In the genomic region with DNA sequence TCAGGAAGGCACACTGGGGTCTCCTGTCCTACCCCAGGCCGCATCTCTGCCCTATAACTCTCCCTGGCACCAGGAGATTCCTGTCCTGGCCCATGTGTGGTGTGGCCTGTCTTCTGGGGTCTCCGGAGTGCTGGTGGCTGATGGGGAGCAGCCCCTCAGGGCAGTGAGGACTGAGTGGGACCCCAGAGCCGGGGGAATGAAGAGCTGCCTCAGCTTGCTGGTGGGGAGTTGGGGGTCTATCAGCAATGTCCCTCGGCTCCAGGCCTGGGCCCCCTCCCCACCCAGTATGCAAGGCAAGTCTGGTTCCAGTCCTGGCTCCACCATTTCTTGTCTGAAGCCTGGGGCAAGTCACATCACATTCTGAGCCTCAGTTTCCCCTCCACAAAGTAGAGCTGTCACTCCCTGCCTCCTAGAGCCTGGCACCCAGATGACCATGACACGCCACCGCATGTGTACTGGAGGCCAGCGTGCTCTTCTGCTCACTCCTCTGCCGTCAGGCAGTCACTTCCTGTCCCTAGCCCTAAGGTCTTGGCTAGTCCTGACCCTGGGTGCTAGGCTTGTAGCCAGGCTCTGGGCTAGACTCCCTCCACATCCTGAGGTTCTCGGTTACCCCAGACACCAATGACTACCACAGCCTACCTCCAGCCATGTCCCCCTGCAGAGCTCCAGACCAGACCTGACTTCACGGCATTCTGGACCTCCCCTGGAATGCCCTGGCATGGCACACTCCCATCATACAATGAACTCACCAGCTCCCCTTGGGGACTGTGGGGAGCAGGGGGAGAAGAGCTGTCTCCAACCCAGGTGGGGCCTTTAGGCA, we compare ENCODE assay signal across 2 cellular contexts.
TF ChIP-seq lines count a peak whose summit lies in the region.

No MANE protein-coding gene starts in this region.

TF ChIP-seq in liver, 16 proteins besides CTCF, POLR2A, EP300 and RAD21:
- no peak for TF ChIP-seq EGR1 (IDR thresholded peaks at IDR 0.05; ENCODE audit: low read depth in 2 of 2)
- no peak for TF ChIP-seq FOXA1 (IDR thresholded peaks at IDR 0.05)
- TF ChIP-seq HNF4A (conservative IDR thresholded peaks at IDR 0.05), result no peak
- TF ChIP-seq JUND (IDR thresholded peaks at IDR 0.05), result no peak
- TF ChIP-seq HNF4G (IDR thresholded peaks at IDR 0.05), result no peak
- TF ChIP-seq, protein P1, sequence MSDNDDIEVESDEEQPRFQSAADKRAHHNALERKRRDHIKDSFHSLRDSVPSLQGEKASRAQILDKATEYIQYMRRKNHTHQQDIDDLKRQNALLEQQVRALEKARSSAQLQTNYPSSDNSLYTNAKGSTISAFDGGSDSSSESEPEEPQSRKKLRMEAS (IDR thresholded peaks at IDR 0.05), result no peak
- TF ChIP-seq, protein P2, sequence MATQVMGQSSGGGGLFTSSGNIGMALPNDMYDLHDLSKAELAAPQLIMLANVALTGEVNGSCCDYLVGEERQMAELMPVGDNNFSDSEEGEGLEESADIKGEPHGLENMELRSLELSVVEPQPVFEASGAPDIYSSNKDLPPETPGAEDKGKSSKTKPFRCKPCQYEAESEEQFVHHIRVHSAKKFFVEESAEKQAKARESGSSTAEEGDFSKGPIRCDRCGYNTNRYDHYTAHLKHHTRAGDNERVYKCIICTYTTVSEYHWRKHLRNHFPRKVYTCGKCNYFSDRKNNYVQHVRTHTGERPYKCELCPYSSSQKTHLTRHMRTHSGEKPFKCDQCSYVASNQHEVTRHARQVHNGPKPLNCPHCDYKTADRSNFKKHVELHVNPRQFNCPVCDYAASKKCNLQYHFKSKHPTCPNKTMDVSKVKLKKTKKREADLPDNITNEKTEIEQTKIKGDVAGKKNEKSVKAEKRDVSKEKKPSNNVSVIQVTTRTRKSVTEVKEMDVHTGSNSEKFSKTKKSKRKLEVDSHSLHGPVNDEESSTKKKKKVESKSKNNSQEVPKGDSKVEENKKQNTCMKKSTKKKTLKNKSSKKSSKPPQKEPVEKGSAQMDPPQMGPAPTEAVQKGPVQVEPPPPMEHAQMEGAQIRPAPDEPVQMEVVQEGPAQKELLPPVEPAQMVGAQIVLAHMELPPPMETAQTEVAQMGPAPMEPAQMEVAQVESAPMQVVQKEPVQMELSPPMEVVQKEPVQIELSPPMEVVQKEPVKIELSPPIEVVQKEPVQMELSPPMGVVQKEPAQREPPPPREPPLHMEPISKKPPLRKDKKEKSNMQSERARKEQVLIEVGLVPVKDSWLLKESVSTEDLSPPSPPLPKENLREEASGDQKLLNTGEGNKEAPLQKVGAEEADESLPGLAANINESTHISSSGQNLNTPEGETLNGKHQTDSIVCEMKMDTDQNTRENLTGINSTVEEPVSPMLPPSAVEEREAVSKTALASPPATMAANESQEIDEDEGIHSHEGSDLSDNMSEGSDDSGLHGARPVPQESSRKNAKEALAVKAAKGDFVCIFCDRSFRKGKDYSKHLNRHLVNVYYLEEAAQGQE (IDR thresholded peaks at IDR 0.05), result no peak
- TF ChIP-seq RXRA (IDR thresholded peaks at IDR 0.05), result no peak
- TF ChIP-seq, protein P3, sequence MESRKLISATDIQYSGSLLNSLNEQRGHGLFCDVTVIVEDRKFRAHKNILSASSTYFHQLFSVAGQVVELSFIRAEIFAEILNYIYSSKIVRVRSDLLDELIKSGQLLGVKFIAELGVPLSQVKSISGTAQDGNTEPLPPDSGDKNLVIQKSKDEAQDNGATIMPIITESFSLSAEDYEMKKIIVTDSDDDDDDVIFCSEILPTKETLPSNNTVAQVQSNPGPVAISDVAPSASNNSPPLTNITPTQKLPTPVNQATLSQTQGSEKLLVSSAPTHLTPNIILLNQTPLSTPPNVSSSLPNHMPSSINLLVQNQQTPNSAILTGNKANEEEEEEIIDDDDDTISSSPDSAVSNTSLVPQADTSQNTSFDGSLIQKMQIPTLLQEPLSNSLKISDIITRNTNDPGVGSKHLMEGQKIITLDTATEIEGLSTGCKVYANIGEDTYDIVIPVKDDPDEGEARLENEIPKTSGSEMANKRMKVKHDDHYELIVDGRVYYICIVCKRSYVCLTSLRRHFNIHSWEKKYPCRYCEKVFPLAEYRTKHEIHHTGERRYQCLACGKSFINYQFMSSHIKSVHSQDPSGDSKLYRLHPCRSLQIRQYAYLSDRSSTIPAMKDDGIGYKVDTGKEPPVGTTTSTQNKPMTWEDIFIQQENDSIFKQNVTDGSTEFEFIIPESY (IDR thresholded peaks at IDR 0.05), result no peak
- TF ChIP-seq NR2F2 (IDR thresholded peaks at IDR 0.05), result no peak
- TF ChIP-seq TAF1 (conservative IDR thresholded peaks at IDR 0.05), result no peak
- no peak for TF ChIP-seq SP1 (IDR thresholded peaks at IDR 0.05)
- TF ChIP-seq YY1 (IDR thresholded peaks at IDR 0.05), result no peak
- TF ChIP-seq GABPA (IDR thresholded peaks at IDR 0.05 in 1 of 2, conservative IDR thresholded peaks at IDR 0.05 in 1 of 2), result no peak
- TF ChIP-seq FOXA2 (IDR thresholded peaks at IDR 0.05), result no peak
- TF ChIP-seq, protein P4, sequence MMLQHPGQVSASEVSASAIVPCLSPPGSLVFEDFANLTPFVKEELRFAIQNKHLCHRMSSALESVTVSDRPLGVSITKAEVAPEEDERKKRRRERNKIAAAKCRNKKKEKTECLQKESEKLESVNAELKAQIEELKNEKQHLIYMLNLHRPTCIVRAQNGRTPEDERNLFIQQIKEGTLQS (IDR thresholded peaks at IDR 0.05), result no peak

TF ChIP-seq in HepG2, 621 proteins besides CTCF, POLR2A, EP300 and RAD21:
- TF ChIP-seq ZNF431 (CRISPR knock-in tag; IDR thresholded peaks at IDR 0.05; ENCODE audit: borderline replicate concordance, low read depth) (no peak), CBFB (CRISPR knock-in tag; IDR thresholded peaks at IDR 0.05) (no peak), KLF11 (CRISPR knock-in tag; IDR thresholded peaks at IDR 0.05) (no peak), MZF1 (CRISPR knock-in tag; IDR thresholded peaks at IDR 0.05; ENCODE audit: borderline replicate concordance) (no peak), SOX13 (IDR thresholded peaks at IDR 0.05) (no peak), SOX13 (CRISPR knock-in tag; conservative IDR thresholded peaks at IDR 0.05 in 1 of 2, IDR thresholded peaks at IDR 0.05 in 1 of 2) (no peak), AHR (CRISPR knock-in tag; IDR thresholded peaks at IDR 0.05) (no peak), ATM (IDR thresholded peaks at IDR 0.05; ENCODE audit: borderline replicate concordance) (no peak), ZNF430 (CRISPR knock-in tag; IDR thresholded peaks at IDR 0.05) (no peak), NR2F1 (CRISPR knock-in tag; IDR thresholded peaks at IDR 0.05) (no peak)
- TF ChIP-seq, protein P5, sequence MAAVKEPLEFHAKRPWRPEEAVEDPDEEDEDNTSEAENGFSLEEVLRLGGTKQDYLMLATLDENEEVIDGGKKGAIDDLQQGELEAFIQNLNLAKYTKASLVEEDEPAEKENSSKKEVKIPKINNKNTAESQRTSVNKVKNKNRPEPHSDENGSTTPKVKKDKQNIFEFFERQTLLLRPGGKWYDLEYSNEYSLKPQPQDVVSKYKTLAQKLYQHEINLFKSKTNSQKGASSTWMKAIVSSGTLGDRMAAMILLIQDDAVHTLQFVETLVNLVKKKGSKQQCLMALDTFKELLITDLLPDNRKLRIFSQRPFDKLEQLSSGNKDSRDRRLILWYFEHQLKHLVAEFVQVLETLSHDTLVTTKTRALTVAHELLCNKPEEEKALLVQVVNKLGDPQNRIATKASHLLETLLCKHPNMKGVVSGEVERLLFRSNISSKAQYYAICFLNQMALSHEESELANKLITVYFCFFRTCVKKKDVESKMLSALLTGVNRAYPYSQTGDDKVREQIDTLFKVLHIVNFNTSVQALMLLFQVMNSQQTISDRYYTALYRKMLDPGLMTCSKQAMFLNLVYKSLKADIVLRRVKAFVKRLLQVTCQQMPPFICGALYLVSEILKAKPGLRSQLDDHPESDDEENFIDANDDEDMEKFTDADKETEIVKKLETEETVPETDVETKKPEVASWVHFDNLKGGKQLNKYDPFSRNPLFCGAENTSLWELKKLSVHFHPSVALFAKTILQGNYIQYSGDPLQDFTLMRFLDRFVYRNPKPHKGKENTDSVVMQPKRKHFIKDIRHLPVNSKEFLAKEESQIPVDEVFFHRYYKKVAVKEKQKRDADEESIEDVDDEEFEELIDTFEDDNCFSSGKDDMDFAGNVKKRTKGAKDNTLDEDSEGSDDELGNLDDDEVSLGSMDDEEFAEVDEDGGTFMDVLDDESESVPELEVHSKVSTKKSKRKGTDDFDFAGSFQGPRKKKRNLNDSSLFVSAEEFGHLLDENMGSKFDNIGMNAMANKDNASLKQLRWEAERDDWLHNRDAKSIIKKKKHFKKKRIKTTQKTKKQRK (IDR thresholded peaks at IDR 0.05; ENCODE audit: low read length), result no peak
- TF ChIP-seq, protein P6, sequence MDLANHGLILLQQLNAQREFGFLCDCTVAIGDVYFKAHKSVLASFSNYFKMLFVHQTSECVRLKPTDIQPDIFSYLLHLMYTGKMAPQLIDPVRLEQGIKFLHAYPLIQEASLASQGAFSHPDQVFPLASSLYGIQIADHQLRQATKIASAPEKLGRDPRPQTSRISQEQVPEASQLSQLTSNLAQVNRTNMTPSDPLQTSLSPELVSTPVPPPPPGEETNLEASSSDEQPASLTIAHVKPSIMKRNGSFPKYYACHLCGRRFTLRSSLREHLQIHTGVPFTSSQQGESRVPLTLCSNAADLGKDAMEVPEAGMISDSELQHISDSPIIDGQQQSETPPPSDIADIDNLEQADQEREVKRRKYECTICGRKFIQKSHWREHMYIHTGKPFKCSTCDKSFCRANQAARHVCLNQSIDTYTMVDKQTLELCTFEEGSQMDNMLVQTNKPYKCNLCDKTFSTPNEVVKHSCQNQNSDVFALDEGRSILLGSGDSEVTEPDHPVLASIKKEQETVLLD (CRISPR knock-in tag; IDR thresholded peaks at IDR 0.05; ENCODE audit: low read depth), result no peak
- TF ChIP-seq, protein P7, sequence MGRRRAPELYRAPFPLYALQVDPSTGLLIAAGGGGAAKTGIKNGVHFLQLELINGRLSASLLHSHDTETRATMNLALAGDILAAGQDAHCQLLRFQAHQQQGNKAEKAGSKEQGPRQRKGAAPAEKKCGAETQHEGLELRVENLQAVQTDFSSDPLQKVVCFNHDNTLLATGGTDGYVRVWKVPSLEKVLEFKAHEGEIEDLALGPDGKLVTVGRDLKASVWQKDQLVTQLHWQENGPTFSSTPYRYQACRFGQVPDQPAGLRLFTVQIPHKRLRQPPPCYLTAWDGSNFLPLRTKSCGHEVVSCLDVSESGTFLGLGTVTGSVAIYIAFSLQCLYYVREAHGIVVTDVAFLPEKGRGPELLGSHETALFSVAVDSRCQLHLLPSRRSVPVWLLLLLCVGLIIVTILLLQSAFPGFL (CRISPR knock-in tag; IDR thresholded peaks at IDR 0.05), result no peak
TF ChIP-seq in HepG2: peak in this region for 0.
